Comparison of ENCODE assay signal across 18 cellular contexts in genomic region chr9:4420351-4420750, GRCh38.
"Had no signal": no experiment of that assay in that cellular context is flagged by ENCODE, and none has a peak within 500 bp of the region (broad histone marks: within the 10 kb centered on the region; RNA-seq: fewer than 3 reads in every experiment).

No MANE protein-coding gene starts in this region.

- H3K27me3 ChIP-seq: hepatocyte, right lobe of liver, suprapubic skin, thyroid gland had no signal

- H3K9me3 ChIP-seq: prostate gland, right lobe of liver, suprapubic skin, thyroid gland had no signal

- H3K36me3 ChIP-seq: prostate gland, right lobe of liver, suprapubic skin, thyroid gland had no signal

- ATAC-seq: effector memory CD8-positive, alpha-beta T cell; naive thymus-derived CD4-positive, alpha-beta T cell; stimulated activated effector memory CD8-positive, alpha-beta T cell treated with anti-CD3 and anti-CD28 coated beads, Interleukin-12 subunit alpha, Interleukin-12 subunit beta, amount 100 ng/mL, for 72 hours; stimulated activated naive CD8-positive, alpha-beta T cell treated with anti-CD3 and anti-CD28 coated beads, Interleukin-15, Interleukin-2, amounts not matched to agents 100 U/mL and 50 U/mL, for 24 hours had no signal

- H3K27ac ChIP-seq: hepatocyte, parathyroid adenoma, prostate gland, right lobe of liver, suprapubic skin, thyroid gland had no signal

- H3K4me3 ChIP-seq: hepatocyte, prostate gland, right lobe of liver, suprapubic skin, thyroid gland had no signal

- DNase-seq: effector memory CD8-positive, alpha-beta T cell; erythroblast; foreskin melanocyte; head of caudate nucleus; kidney; naive thymus-derived CD4-positive, alpha-beta T cell; nephron progenitor cell; retina; right lobe of liver; stimulated activated CD4-positive, alpha-beta T cell treated with anti-CD3 and anti-CD28 coated beads, Interleukin-4, amount 100 ng/mL, for 1 hour; stimulated activated CD8-positive, alpha-beta memory T cell treated with anti-CD3 and anti-CD28 coated beads, Interleukin-4, amount 100 ng/mL, for 48 hours; stimulated activated naive CD8-positive, alpha-beta T cell treated with anti-CD3 and anti-CD28 coated beads, Interleukin-15, Interleukin-2, amounts not matched to agents 100 U/mL and 50 U/mL, for 24 hours; thyroid gland had no signal

- H3K4me1 ChIP-seq: parathyroid adenoma, prostate gland, suprapubic skin had no signal
